1 cellular context compared by ENCODE assay signal in the genomic region with DNA sequence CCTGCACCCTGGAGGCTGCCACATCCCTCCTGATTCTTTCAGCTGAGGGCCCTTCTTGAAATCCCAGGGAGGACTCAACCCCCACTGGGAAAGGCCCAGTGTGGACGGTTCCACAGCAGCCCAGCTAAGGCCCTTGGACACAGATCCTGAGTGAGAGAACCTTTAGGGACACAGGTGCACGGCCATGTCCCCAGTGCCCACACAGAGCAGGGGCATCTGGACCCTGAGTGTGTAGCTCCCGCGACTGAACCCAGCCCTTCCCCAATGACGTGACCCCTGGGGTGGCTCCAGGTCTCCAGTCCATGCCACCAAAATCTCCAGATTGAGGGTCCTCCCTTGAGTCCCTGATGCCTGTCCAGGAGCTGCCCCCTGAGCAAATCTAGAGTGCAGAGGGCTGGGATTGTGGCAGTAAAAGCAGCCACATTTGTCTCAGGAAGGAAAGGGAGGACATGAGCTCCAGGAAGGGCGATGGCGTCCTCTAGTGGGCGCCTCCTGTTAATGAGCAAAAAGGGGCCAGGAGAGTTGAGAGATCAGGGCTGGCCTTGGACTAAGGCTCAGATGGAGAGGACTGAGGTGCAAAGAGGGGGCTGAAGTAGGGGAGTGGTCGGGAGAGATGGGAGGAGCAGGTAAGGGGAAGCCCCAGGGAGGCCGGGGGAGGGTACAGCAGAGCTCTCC.
TF ChIP-seq lines count a peak whose summit lies in the region.

No MANE protein-coding gene starts in this region.

TF ChIP-seq in GM12878, 131 proteins besides CTCF, POLR2A, EP300 and RAD21:
- TF ChIP-seq SMARCA5 (IDR thresholded peaks at IDR 0.05): no peak
- peak; percentile 12; the same call in 1 of the 2 replicates for TF ChIP-seq SMC3 (IDR thresholded peaks at IDR 0.05; ENCODE audit: borderline replicate concordance, low read length)
